In genomic region chr7:66395128-66395571, GRCh38 we compare ENCODE assay signal across 7 cellular contexts.
DNase-seq lines count a peak whose midpoint lies in the region; ATAC-seq, FAIRE-seq and TF ChIP-seq lines count a peak whose summit lies in the region.
"Not testable (repeated sequence)": the region's sequence is repeated elsewhere in the genome, so short reads cannot be mapped to it uniquely, and the experiment has no call there.

No MANE protein-coding gene starts in this region.

- not testable (repeated sequence) for H3K9me3 ChIP-seq in PC-3 (ENCODE audit: low read length)

- not testable (repeated sequence) for H3K27me3 ChIP-seq in PC-3 (ENCODE audit: low read length)

- TF ChIP-seq CTCF in AG10803 (conservative IDR thresholded peaks at IDR 0.05; ENCODE audit: low read length); PC-3 (conservative IDR thresholded peaks at IDR 0.05; ENCODE audit: low read depth, low read length); fibroblast of pulmonary artery (IDR thresholded peaks at IDR 0.05; ENCODE audit: low read length, missing control alignments): not testable (repeated sequence)

- TF ChIP-seq POLR2A in H54 (IDR thresholded peaks at IDR 0.05; ENCODE audit: low read depth, low read length) = not testable (repeated sequence)

- intact Hi-C loops in PC-3 (cut with micrococcal nuclease) = not testable (repeated sequence)

- not testable (repeated sequence) for BruUV-seq in PC-3 (replicated peaks; lab: Mats Ljungman, UMichigan)

- H3K27ac ChIP-seq in PC-3 (ENCODE audit: low read length) = peak overlapping the region; percentile 30; the same call in 1 of the 2 replicates

- H3K79me2 ChIP-seq in PC-3 (ENCODE audit: low read length) = not testable (repeated sequence)

- CTCF ChIA-PET in PC-3 (lab: Charles Lee) = not testable (repeated sequence)

- not testable (repeated sequence) for H4K20me1 ChIP-seq in PC-3 (ENCODE audit: low read length)

- H3K9ac ChIP-seq in PC-3 (ENCODE audit: low read length) = not testable (repeated sequence)

- H3K4me3 ChIP-seq in AG10803 (ENCODE audit: low read length); PC-3 (ENCODE audit: low read length); fibroblast of pulmonary artery (replicated peaks; ENCODE audit: low read depth, low read length): not testable (repeated sequence)

- peak; percentile 87 for ATAC-seq in PC-3

- peak; percentile 27 for FAIRE-seq in H54 (lab: Jason Lieb, UNC)

- POLR2A ChIA-PET in PC-3 (lab: Charles Lee; ENCODE audit: unreplicated experiment) = not testable (repeated sequence)

- H2AFZ ChIP-seq in PC-3 (ENCODE audit: low read length) = not testable (repeated sequence)

- H3K36me3 ChIP-seq in PC-3 (ENCODE audit: low read depth, low read length) = not testable (repeated sequence)

- H3K9me2 ChIP-seq in PC-3 (replicated peaks; ENCODE audit: low read length) = not testable (repeated sequence)

- peak overlapping the region; percentile 12; the same call in 1 of the 2 replicates for H3K4me2 ChIP-seq in PC-3 (ENCODE audit: low read length)

- DNase-seq in AG10803 (ENCODE audit: low read depth) (peak; percentile 29), PC-3 (peak; percentile 88), amniotic epithelial cell (ENCODE audit: low read depth) (peak; percentile 47), dermis blood vessel endothelial cell (peak; percentile 43), fibroblast of pulmonary artery (ENCODE audit: low read depth) (peak; percentile 75), kidney glomerular epithelial cell (lab: John Stamatoyannopoulos, UW) (peak; percentile 7)
- not testable (repeated sequence) for DNase-seq in H54 (ENCODE audit: insufficient read length, low spot score)

- H3F3A ChIP-seq in PC-3 (ENCODE audit: low read length, unreplicated experiment) = not testable (repeated sequence)

- H3K4me1 ChIP-seq in PC-3 (ENCODE audit: insufficient read depth, low read length) = not testable (repeated sequence)
